In the genomic region with DNA sequence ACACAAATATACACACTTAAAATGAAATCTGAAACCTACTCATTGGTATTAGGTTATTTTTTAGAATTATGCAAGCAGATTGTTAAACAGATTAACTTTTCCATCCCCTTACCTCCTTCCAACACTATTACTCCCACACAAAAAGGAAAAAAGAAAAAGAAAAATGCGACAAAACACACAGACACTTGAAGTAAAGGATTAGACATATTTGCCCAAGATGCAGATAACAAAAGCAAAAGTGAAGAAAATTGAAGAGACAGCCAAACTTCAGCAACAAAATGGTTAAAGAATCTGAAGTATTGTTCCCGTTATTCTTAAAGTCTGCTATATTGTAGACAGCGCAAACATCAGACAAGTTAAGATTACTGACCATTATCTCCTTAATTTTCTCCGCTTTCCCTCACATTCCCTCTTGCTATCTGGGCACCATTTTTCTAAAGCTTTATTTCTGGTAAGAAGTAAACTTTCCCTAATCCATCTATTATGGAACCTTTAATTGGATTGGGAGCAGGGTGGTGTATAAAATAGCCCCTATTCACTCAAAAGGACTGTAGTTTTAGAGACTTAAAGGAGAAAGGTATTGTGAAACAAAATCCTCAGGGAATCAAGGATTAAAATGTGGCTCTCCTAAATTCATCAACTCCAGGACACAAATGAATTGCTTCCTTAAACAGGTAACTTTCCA, we compare ENCODE assay signal across 22 cellular contexts. TPM values are rescaled to one million over a fixed set of nuclear protein-coding genes. Genes with fewer than 3 reads are reported as not detected.
"Had no signal": no experiment of that assay in that cellular context is flagged by ENCODE, and none has a peak within 500 bp of the region (broad histone marks: within the 10 kb centered on the region; RNA-seq: fewer than 3 reads in every experiment).

No MANE protein-coding gene starts in this region.

- H3K27me3 Mint-ChIP-seq: memory B cell; natural killer cell treated with Interleukin-12 subunit alpha and Interleukin-12 subunit beta and Interleukin-15 and Interleukin-18, amount 100 ng/mL, for 72 hours had no signal

- H3K27ac ChIP-seq: coronary artery, epithelial cell of prostate, esophagus muscularis mucosa, gastrocnemius medialis, heart right ventricle, left ventricle myocardium inferior, lower lobe of right lung, neutrophil, psoas muscle, right atrium auricular region had no signal

- H3K9me3 ChIP-seq: esophagus muscularis mucosa, gastrocnemius medialis, heart right ventricle, left ventricle myocardium inferior, lower lobe of right lung, neutrophil, psoas muscle, right atrium auricular region had no signal

- H3K4me3 ChIP-seq: coronary artery, esophagus muscularis mucosa, gastrocnemius medialis, heart right ventricle, left ventricle myocardium inferior, lower lobe of right lung, psoas muscle, right atrium auricular region had no signal

- FAIRE-seq: endometrium, keratinocyte had no signal

- H3K27me3 ChIP-seq: esophagus muscularis mucosa, gastrocnemius medialis, heart right ventricle, neutrophil, right atrium auricular region had no signal

- H3K4me1 Mint-ChIP-seq: memory B cell had no signal

- H3K4me3 Mint-ChIP-seq: immature natural killer cell; memory B cell; natural killer cell treated with Interleukin-12 subunit alpha and Interleukin-12 subunit beta and Interleukin-15 and Interleukin-18, amount 100 ng/mL, for 72 hours had no signal

- H3K9me3 Mint-ChIP-seq: immature natural killer cell; memory B cell; natural killer cell treated with Interleukin-12 subunit alpha and Interleukin-12 subunit beta and Interleukin-15 and Interleukin-18, amount 100 ng/mL, for 72 hours had no signal

- H3K27ac Mint-ChIP-seq: memory B cell; natural killer cell treated with Interleukin-12 subunit alpha and Interleukin-12 subunit beta and Interleukin-15 and Interleukin-18, amount 100 ng/mL, for 72 hours had no signal

- H3K4me1 ChIP-seq: esophagus muscularis mucosa, gastrocnemius medialis, heart right ventricle, left ventricle myocardium inferior, lower lobe of right lung, psoas muscle, right atrium auricular region had no signal

- DNase-seq: effector CD8-positive, alpha-beta T cell; gastrocnemius medialis; heart right ventricle; hypothalamus; immature natural killer cell; left ventricle myocardium inferior; lower lobe of right lung; midbrain; psoas muscle; small intestine; stimulated activated CD4-positive, alpha-beta T cell treated with anti-CD3 and anti-CD28 coated beads, Interleukin-12 subunit alpha, Interleukin-12 subunit beta, amount 100 ng/mL, for 4 hours; stimulated activated naive CD4-positive, alpha-beta T cell treated with Interleukin-2 at 50 U/mL for 16 hours; trophoblast cell had no signal

- H3K36me3 ChIP-seq: esophagus muscularis mucosa, gastrocnemius medialis, heart right ventricle, left ventricle myocardium inferior, lower lobe of right lung, neutrophil, right atrium auricular region had no signal

- H3K36me3 Mint-ChIP-seq: natural killer cell treated with Interleukin-12 subunit alpha and Interleukin-12 subunit beta and Interleukin-15 and Interleukin-18, amount 100 ng/mL, for 72 hours had no signal

RNA-seq across cellular contexts. Expression of a gene that starts 34.7 kb away (rescaled TPM):
- total RNA-seq: lower lobe of right lung; natural killer cell treated with Interleukin-12 subunit alpha and Interleukin-12 subunit beta and Interleukin-15 and Interleukin-18, amount 100 ng/mL, for 72 hours; psoas muscle had no signal
- polyA plus RNA-seq: immature natural killer cell, keratinocyte had no signal
